Comparison of ENCODE assay signal across 15 cellular contexts in genomic region chr7:134963031-134963430, GRCh38.
"Had no signal": no experiment of that assay in that cellular context is flagged by ENCODE, and none has a peak within 500 bp of the region (broad histone marks: within the 10 kb centered on the region; RNA-seq: fewer than 3 reads in every experiment).

No MANE protein-coding gene starts in this region.

- H3K27ac ChIP-seq: cardiac muscle cell, parathyroid adenoma, upper lobe of right lung had no signal

- H3K4me1 ChIP-seq: parathyroid adenoma, upper lobe of right lung had no signal

- H3K9me3 ChIP-seq: esophagus squamous epithelium, upper lobe of right lung had no signal

- H3K4me3 Mint-ChIP-seq: naive B cell had no signal

- H3K27me3 ChIP-seq: cardiac muscle cell, esophagus squamous epithelium, upper lobe of right lung had no signal

- H3K4me1 Mint-ChIP-seq: naive B cell had no signal

- H3K9me3 Mint-ChIP-seq: naive B cell had no signal

- DNase-seq: activated CD4-positive, alpha-beta T cell treated with anti-CD3 and anti-CD28 coated beads, Interleukin-2, amount 50 U/mL, for 1 hour; activated CD8-positive, alpha-beta memory T cell treated with anti-CD3 and anti-CD28 coated beads for 24 hours; activated naive CD4-positive, alpha-beta T cell treated with Interleukin-2 at 50 U/mL for 16 hours; esophagus squamous epithelium; foreskin melanocyte; left colon; naive B cell; stimulated activated CD4-positive, alpha-beta T cell treated with anti-CD3 and anti-CD28 coated beads, Interleukin-4, amount 100 ng/mL, for 4 hours; stimulated activated CD8-positive, alpha-beta memory T cell treated with anti-CD3 and anti-CD28 coated beads, Interleukin-4, amount 100 ng/mL, for 48 hours; stimulated activated naive CD8-positive, alpha-beta T cell treated with anti-CD3 and anti-CD28 coated beads, Interleukin-15, Interleukin-2, amounts not matched to agents 100 U/mL and 50 U/mL, for 24 hours; upper lobe of right lung had no signal

- H3K9ac ChIP-seq: parathyroid adenoma had no signal

- H3K36me3 Mint-ChIP-seq: naive B cell had no signal

- H3K4me3 ChIP-seq: cardiac muscle cell, esophagus squamous epithelium, lung, skin epidermis, upper lobe of right lung had no signal

- ATAC-seq: left colon; stimulated activated naive CD8-positive, alpha-beta T cell treated with anti-CD3 and anti-CD28 coated beads, Interleukin-15, Interleukin-2, amounts not matched to agents 100 U/mL and 50 U/mL, for 24 hours; upper lobe of right lung had no signal
